In genomic region chr17:80261895-80262279, GRCh38 we compare ENCODE assay signal across 8 cellular contexts. TPM values are rescaled to one million over a fixed set of nuclear protein-coding genes. Genes with fewer than 3 reads are reported as not detected.
A peak's percentile ranks its signal among the peaks of the same experiment; 100 is the strongest.
DNase-seq lines count a peak whose midpoint lies in the region; ATAC-seq and TF ChIP-seq lines count a peak whose summit lies in the region.

No MANE protein-coding gene starts in this region.

- H3K4ac ChIP-seq in IMR-90 (ENCODE audit: low read depth, low read length), result peak overlapping the region; percentile 97

- H3K27ac ChIP-seq in 22Rv1 (peak overlapping the region; percentile 84), IMR-90 (ENCODE audit: insufficient read depth, low read length) (peak overlapping the region; percentile 92), mucosa of rectum (ENCODE audit: low read depth in 2 of 2, low read length in 2 of 2) (peak overlapping the region; percentile 96)

- peak overlapping the region; percentile 94; the same call in 1 of the 2 replicates for H2AK5ac ChIP-seq in IMR-90 (ENCODE audit: low read depth, low read length)

- peak overlapping the region; percentile 95 for H2BK5ac ChIP-seq in IMR-90 (ENCODE audit: low read depth, low read length, poor library complexity, severe bottlenecking)

- TF ChIP-seq POLR2A in IMR-90 (IDR thresholded peaks at IDR 0.05; ENCODE audit: low read depth, low read length), result no peak

- POLR2A ChIA-PET in IMR-90 (lab: Charles Lee; ENCODE audit: unreplicated experiment), result interaction anchor here (0.5 kb wide), 1 partner anchor 29 kb away, joined by 6 read pairs; no protein-coding TSS in a partner anchor

- in situ Hi-C loops in IMR-90 (cut with MboI; ENCODE audit: low sequenced_read_pairs), result no loop called here

- DNase-seq in IMR-90 (no peak), cardiac fibroblast (ENCODE audit: low read depth in 2 of 2) (no peak), OCI-M1 (lab: John Stamatoyannopoulos, UW) (no peak), NCI-H446 treated with DMSO at 0.1 percent for 48 hours (lab: John Stamatoyannopoulos, UW) (no peak)

- H4K8ac ChIP-seq in IMR-90 (ENCODE audit: low read depth in 2 of 2, low read length in 2 of 2), result peak overlapping the region in 1 of 2 experiments; percentile 97; a peak in 2 of 4 replicates

- H3K79me1 ChIP-seq in IMR-90 (ENCODE audit: low read depth in 1 of 2, low read length in 2 of 2), result peaks cover 16 to 48% of the 10 kb centered on the region in 2 experiments; a peak in 2 of 4 replicates

- peak overlapping the region; percentile 68 for H2AK9ac ChIP-seq in IMR-90 (replicated peaks; ENCODE audit: low read depth, low read length, poor library complexity)

- no peak for TF ChIP-seq RAD21 in IMR-90 (IDR thresholded peaks at IDR 0.05; ENCODE audit: low read length)

- H3K4me3 ChIP-seq in IMR-90 (ENCODE audit: insufficient read depth, low read depth, low read length) (peak overlapping the region; percentile 80), cardiac fibroblast (replicated peaks in 1 of 2; ENCODE audit: low read depth in 2 of 2, low read length in 2 of 2) (peak overlapping the region; percentile 87 to 90), mucosa of rectum (ENCODE audit: low read length in 2 of 2) (peak overlapping the region; percentile 84 to 85)

- H2BK20ac ChIP-seq in IMR-90 (ENCODE audit: low read depth, low read length), result no peak overlapping the region

- no peaks in the 10 kb centered on the region for H4K20me1 ChIP-seq in IMR-90 (ENCODE audit: insufficient read depth, low read length)

- peak overlapping the region; percentile 46; the same call in 1 of the 2 replicates for H4K91ac ChIP-seq in IMR-90 (ENCODE audit: insufficient read depth, low read depth, low read length)

- H3K56ac ChIP-seq in IMR-90 (ENCODE audit: extremely low read depth, insufficient read depth, low read length), result peak overlapping the region; percentile 92; the same call in 1 of the 2 replicates

- no TSS peak for BruUV-seq in IMR-90 (replicated peaks; lab: Mats Ljungman, UMichigan)

- peaks cover 16% of the 10 kb centered on the region for H3K36me3 ChIP-seq in IMR-90 (ENCODE audit: control insufficient read depth, insufficient read depth, low read length)
- peaks cover 4 to 7% of the 10 kb centered on the region in 2 donors for H3K36me3 ChIP-seq in mucosa of rectum (ENCODE audit: control insufficient read depth in 2 of 2, insufficient read depth in 2 of 2, low read length in 2 of 2)

- H3K4me1 ChIP-seq in IMR-90 (ENCODE audit: control insufficient read depth, insufficient read depth, low read length) (peaks cover 20% of the 10 kb centered on the region), mucosa of rectum (ENCODE audit: control insufficient read depth in 2 of 2, insufficient read depth in 2 of 2, low read length in 2 of 2) (peaks cover 46 to 53% of the 10 kb centered on the region in 2 donors)

- CTCF ChIA-PET in IMR-90 (lab: Yijun Ruan, JAX), result interaction anchor here (0.6 kb wide), 1 partner anchor 105 kb away, joined by 5 read pairs; no protein-coding TSS in a partner anchor

- intact Hi-C loops in IMR-90 (cut with micrococcal nuclease), result loop anchor here (5.0 kb wide), 2 partner anchors 40 to 255 kb away; partner anchors contain the start of genes SGSH and SLC26A11

- peak overlapping the region; percentile 31; the same call in 1 of the 2 replicates for H4K5ac ChIP-seq in IMR-90 (ENCODE audit: low read depth, low read length)

- H3K14ac ChIP-seq in IMR-90 (replicated peaks; ENCODE audit: low read depth, low read length), result peak overlapping the region; percentile 100

- TF ChIP-seq CTCF in 22Rv1 (IDR thresholded peaks at IDR 0.05), result no peak
- no peak for TF ChIP-seq CTCF in IMR-90 (conservative IDR thresholded peaks at IDR 0.05; ENCODE audit: low read depth, low read length)
- TF ChIP-seq CTCF in cardiac fibroblast (IDR thresholded peaks at IDR 0.05; ENCODE audit: low read depth, low read length), result no peak

- dilution Hi-C loops in IMR-90 (cut with HindIII; ENCODE audit: low sequenced_read_pairs, unreplicated experiment), result no loop called here

- H3K4me2 ChIP-seq in IMR-90 (ENCODE audit: low read depth, low read length), result peak overlapping the region; percentile 82

- H3K9me3 ChIP-seq in IMR-90 (ENCODE audit: control insufficient read depth, insufficient read depth, low read length) (no peaks in the 10 kb centered on the region), mucosa of rectum (ENCODE audit: control insufficient read depth in 2 of 2, low read length in 2 of 2) (no peaks in the 10 kb centered on the region)

- H3K23ac ChIP-seq in IMR-90 (ENCODE audit: low read depth, low read length), result peak overlapping the region; percentile 98

- no peaks in the 10 kb centered on the region for H3K27me3 ChIP-seq in IMR-90 (ENCODE audit: control insufficient read depth, insufficient read depth, low read length)
- H3K27me3 ChIP-seq in mucosa of rectum (ENCODE audit: control insufficient read depth in 2 of 2, insufficient read depth in 2 of 2, low read length in 2 of 2), result no peaks in the 10 kb centered on the region

- ATAC-seq in IMR-90 (ENCODE audit: low read depth), result no peak
- ATAC-seq in HG02870 (IDR thresholded peaks at IDR 0.05; ENCODE audit: unreplicated experiment), result no peak
- ATAC-seq in HG03095 (IDR thresholded peaks at IDR 0.05; ENCODE audit: unreplicated experiment), result no peak

- H3K9ac ChIP-seq in IMR-90 (ENCODE audit: low read depth, low read length) (peak overlapping the region; percentile 96), mucosa of rectum (ENCODE audit: low read depth in 1 of 2, low read length in 2 of 2) (peak overlapping the region; percentile 38 to 91)

- peak overlapping the region; percentile 88 for H2AFZ ChIP-seq in IMR-90 (replicated peaks; ENCODE audit: low read length, poor library complexity)

- H2BK15ac ChIP-seq in IMR-90 (ENCODE audit: low read depth, low read length), result no peak overlapping the region

- peak overlapping the region; percentile 72; the same call in 1 of the 2 replicates for H2BK120ac ChIP-seq in IMR-90 (ENCODE audit: low read depth, low read length)

- H3K18ac ChIP-seq in IMR-90 (ENCODE audit: low read depth, low read length), result no peak overlapping the region

- WGBS in IMR-90 (ENCODE audit: extremely low coverage in 2 of 2, insufficient read length in 1 of 2), 2 experiments, result 70% methylated on average over 4 of the region's 8 CpGs; no CpG with 5 or more reads in 1 of the 2 experiments

- 0 out of 2 replicates have a peak, but pooled peaks cover 3% of the 10 kb centered on the region for H3K9me1 ChIP-seq in IMR-90 (ENCODE audit: insufficient read depth, low read length)

TF ChIP-seq in IMR-90, 13 proteins besides CTCF, POLR2A, EP300 and RAD21:
- TF ChIP-seq, protein P1, sequence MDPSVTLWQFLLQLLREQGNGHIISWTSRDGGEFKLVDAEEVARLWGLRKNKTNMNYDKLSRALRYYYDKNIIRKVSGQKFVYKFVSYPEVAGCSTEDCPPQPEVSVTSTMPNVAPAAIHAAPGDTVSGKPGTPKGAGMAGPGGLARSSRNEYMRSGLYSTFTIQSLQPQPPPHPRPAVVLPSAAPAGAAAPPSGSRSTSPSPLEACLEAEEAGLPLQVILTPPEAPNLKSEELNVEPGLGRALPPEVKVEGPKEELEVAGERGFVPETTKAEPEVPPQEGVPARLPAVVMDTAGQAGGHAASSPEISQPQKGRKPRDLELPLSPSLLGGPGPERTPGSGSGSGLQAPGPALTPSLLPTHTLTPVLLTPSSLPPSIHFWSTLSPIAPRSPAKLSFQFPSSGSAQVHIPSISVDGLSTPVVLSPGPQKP (IDR thresholded peaks at IDR 0.05; ENCODE audit: borderline replicate concordance, low read depth, low read length), result no peak
- TF ChIP-seq BHLHE40 (IDR thresholded peaks at IDR 0.05; ENCODE audit: low read depth, low read length) (no peak), CEBPB (IDR thresholded peaks at IDR 0.05; ENCODE audit: low read depth, low read length) (no peak), MXI1 (IDR thresholded peaks at IDR 0.05; ENCODE audit: borderline replicate concordance, low read depth, low read length) (no peak), MAZ (IDR thresholded peaks at IDR 0.05; ENCODE audit: borderline replicate concordance, low read depth, low read length) (no peak), MAFK (IDR thresholded peaks at IDR 0.05; ENCODE audit: low read depth, low read length) (no peak), NFE2L2 (IDR thresholded peaks at IDR 0.05; ENCODE audit: low read depth, low read length) (no peak), RFX5 (IDR thresholded peaks at IDR 0.05; ENCODE audit: low read depth, low read length) (no peak), SMC3 (IDR thresholded peaks at IDR 0.05; ENCODE audit: low read depth, low read length) (no peak), RCOR1 (IDR thresholded peaks at IDR 0.05; ENCODE audit: insufficient replicate concordance, low read length) (no peak), FOS (IDR thresholded peaks at IDR 0.05; ENCODE audit: low read depth, low read length) (no peak), CHD1 (IDR thresholded peaks at IDR 0.05; ENCODE audit: low read depth, low read length) (no peak)
- TF ChIP-seq, protein P2, sequence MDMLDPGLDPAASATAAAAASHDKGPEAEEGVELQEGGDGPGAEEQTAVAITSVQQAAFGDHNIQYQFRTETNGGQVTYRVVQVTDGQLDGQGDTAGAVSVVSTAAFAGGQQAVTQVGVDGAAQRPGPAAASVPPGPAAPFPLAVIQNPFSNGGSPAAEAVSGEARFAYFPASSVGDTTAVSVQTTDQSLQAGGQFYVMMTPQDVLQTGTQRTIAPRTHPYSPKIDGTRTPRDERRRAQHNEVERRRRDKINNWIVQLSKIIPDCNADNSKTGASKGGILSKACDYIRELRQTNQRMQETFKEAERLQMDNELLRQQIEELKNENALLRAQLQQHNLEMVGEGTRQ (IDR thresholded peaks at IDR 0.05; ENCODE audit: low read depth, low read length), result no peak

RNA-seq across cellular contexts. Expression of gene RNF213, which starts 1.2 kb away (rescaled TPM):
- total RNA-seq in IMR-90 (2012; rRNA removed), result 36.0 and 37.5 TPM in 2 replicates
- 20.8 and 23.4 TPM in 2 replicates for polyA plus RNA-seq in IMR-90 (2012; rRNA removed)
- 11.3 and 20.0 TPM in 2 replicates for polyA plus RNA-seq in IMR-90 (2012; cell fraction: cytosol; rRNA removed)
- 95.6 and 134 TPM in 2 replicates for polyA plus RNA-seq in IMR-90 (2012; cell fraction: nucleus; rRNA removed; ENCODE audit: low replicate concordance)

RNA-seq across cellular contexts. Expression of gene SLC26A11, which starts 41.7 kb away (rescaled TPM):
- 2.2 and 3.2 TPM in 2 replicates for total RNA-seq in IMR-90 (2012; rRNA removed)
- 15.6 and 17.2 TPM in 2 replicates for polyA plus RNA-seq in IMR-90 (2012; rRNA removed)
- 7.8 and 15.2 TPM in 2 replicates for polyA plus RNA-seq in IMR-90 (2012; cell fraction: cytosol; rRNA removed)
- 43.1 and 103 TPM in 2 replicates for polyA plus RNA-seq in IMR-90 (2012; cell fraction: nucleus; rRNA removed; ENCODE audit: low replicate concordance)

RNA-seq across cellular contexts. Expression of gene SGSH, which starts 41.8 kb away (rescaled TPM):
- total RNA-seq in IMR-90 (2012; rRNA removed), result 3.0 and 3.9 TPM in 2 replicates
- 41.5 TPM in 2 replicates for polyA plus RNA-seq in IMR-90 (2012; rRNA removed)
- polyA plus RNA-seq in IMR-90 (2012; cell fraction: cytosol; rRNA removed), result 45.7 and 54.0 TPM in 2 replicates
- 159 and 195 TPM in 2 replicates for polyA plus RNA-seq in IMR-90 (2012; cell fraction: nucleus; rRNA removed; ENCODE audit: low replicate concordance)
